ENCODE assay signal across 24 cellular contexts in the genomic region with DNA sequence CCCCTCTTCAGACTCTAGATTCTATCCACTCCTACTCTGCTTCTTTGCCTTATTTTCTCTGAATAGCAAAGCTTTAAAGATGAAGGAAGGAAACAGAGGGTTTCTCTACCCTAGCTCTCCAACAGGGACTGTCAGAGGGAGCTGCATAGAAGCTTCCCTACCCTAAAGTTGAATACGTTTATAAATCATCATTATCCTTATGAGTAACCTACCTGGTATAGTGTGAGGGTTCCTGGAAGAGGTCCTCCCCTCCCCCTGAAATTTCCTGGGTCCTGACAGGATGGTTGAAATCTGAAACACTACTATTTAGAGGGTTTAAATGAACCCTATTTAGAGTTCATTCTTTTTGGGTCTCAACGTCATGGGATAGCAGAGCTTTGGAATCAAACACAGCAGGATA.
"Had no signal": no experiment of that assay in that cellular context is flagged by ENCODE, and none has a peak within 500 bp of the region (broad histone marks: within the 10 kb centered on the region; RNA-seq: fewer than 3 reads in every experiment).

No MANE protein-coding gene starts in this region.

- H3K36me3 Mint-ChIP-seq: activated naive CD8-positive, alpha-beta T cell; brain had no signal

- H3K27ac Mint-ChIP-seq: activated naive CD8-positive, alpha-beta T cell; brain; T-cell had no signal

- H3K4me3 Mint-ChIP-seq: activated naive CD8-positive, alpha-beta T cell; activated T-cell treated with anti-CD3 and anti-CD28 coated beads, Interleukin-2, amount 50 U/mL, for 4 hours; brain; T-cell had no signal

- H3K27me3 Mint-ChIP-seq: activated naive CD8-positive, alpha-beta T cell had no signal

- H3K4me1 Mint-ChIP-seq: brain had no signal

- DNase-seq: activated CD4-positive, alpha-beta T cell treated with anti-CD3 and anti-CD28 coated beads for 1 hour; activated CD8-positive, alpha-beta memory T cell treated with anti-CD3 and anti-CD28 coated beads for 24 hours; activated CD8-positive, alpha-beta memory T cell treated with anti-CD3 and anti-CD28 coated beads, Interleukin-2, amount 50 U/mL, for 48 hours; activated gamma-delta T cell; activated T-cell treated with anti-CD3 and anti-CD28 coated beads, Interleukin-2, amount 50 U/mL, for 4 hours; cerebellar nuclear complex; dorsolateral prefrontal cortex; effector memory CD4-positive, alpha-beta T cell; gastrocnemius medialis; glutamatergic neuron; left ventricle myocardium superior; ovary; retina; SHP77; stimulated activated CD4-positive, alpha-beta T cell treated with anti-CD3 and anti-CD28 coated beads, Interleukin-12 subunit alpha, Interleukin-12 subunit beta, amount 100 ng/mL, for 4 hours; stimulated activated CD4-positive, alpha-beta T cell treated with anti-CD3 and anti-CD28 coated beads, Interleukin-4, amount 100 ng/mL, for 1 hour; T-cell; T1000; tibial artery; upper lobe of right lung; WERI-Rb-1 had no signal

- ATAC-seq: activated T-cell treated with anti-CD3 and anti-CD28 coated beads, Interleukin-2, amount 50 U/mL, for 4 hours; gastrocnemius medialis; left ventricle myocardium superior; sciatic nerve; T-cell; upper lobe of right lung had no signal
